ENCODE assay signal across 25 cellular contexts in the genomic region with DNA sequence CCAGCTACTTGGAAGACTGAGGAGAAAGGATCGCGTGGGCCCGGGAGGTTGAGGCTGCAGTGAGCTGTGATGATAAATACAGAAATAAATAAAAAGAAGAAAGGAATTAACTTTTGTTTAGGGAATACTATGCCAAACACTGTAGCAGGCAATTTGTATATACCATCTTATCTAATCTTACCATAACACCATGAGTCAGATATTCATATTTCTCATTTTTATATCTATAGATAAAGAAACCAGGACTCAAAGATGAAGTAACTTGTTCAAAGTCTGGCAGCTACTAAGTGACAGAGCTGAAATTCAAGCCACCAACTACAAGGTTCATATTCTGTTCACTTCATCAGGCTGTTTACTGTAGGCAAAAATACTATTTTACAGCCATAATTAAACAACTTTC.
A peak's percentile ranks its signal among the peaks of the same experiment; 100 is the strongest.
DNase-seq lines count a peak whose midpoint lies in the region; ATAC-seq and TF ChIP-seq lines count a peak whose summit lies in the region.
"Had no signal": no experiment of that assay in that cellular context is flagged by ENCODE, and none has a peak within 500 bp of the region (broad histone marks: within the 10 kb centered on the region; RNA-seq: fewer than 3 reads in every experiment).

No MANE protein-coding gene starts in this region.

- DNase-seq in activated CD8-positive, alpha-beta T cell treated with anti-CD3 and anti-CD28 coated beads, Interleukin-2, amount 10 ng/mL, durations not matched to agents 7 days and 5 days, result no peak
- DNase-seq in activated CD8-positive, alpha-beta T cell treated with anti-CD3 and anti-CD28 coated beads for 36 hours, result no peak
- no peak for DNase-seq in CD8-positive, alpha-beta T cell
- no peak for DNase-seq in activated CD4-positive, alpha-beta memory T cell treated with anti-CD3 and anti-CD28 coated beads, Interleukin-2, amount 10 ng/mL, durations not matched to agents 7 days and 5 days
- DNase-seq in fibroblast of villous mesenchyme (ENCODE audit: low read depth) (peak; percentile 44), NCI-H2107 (lab: John Stamatoyannopoulos, UW) (no peak), COLO829 (ENCODE audit: low spot score) (no peak)
- DNase-seq: amniotic stem cell; Calu3; effector memory CD4-positive, alpha-beta T cell; foreskin melanocyte; H7; mesenchymal stem cell; NCI-H1048; NCI-H187; NCI-H69; occipital lobe; RPMI8226; stimulated activated CD8-positive, alpha-beta memory T cell treated with anti-CD3 and anti-CD28 coated beads, Interleukin-4, amount 100 ng/mL, for 48 hours; upper lobe of left lung; WERI-Rb-1 had no signal

- intact Hi-C loops in activated CD8-positive, alpha-beta T cell treated with anti-CD3 and anti-CD28 coated beads for 36 hours (cut with micrococcal nuclease), result loop anchor here (2.0 kb wide), 1 partner anchor 121 kb away; no protein-coding TSS in a partner anchor
- intact Hi-C loops in CD8-positive, alpha-beta T cell (cut with DNase I, micrococcal nuclease), result loop anchor here (1.0 to 10.0 kb wide), 6 partner anchors 21 to 647 kb away; a partner anchor contains a TSS

- no peak for ATAC-seq in activated CD8-positive, alpha-beta T cell treated with anti-CD3 and anti-CD28 coated beads, Interleukin-2, amount 10 ng/mL, durations not matched to agents 7 days and 5 days
- no peak for ATAC-seq in activated CD8-positive, alpha-beta T cell treated with anti-CD3 and anti-CD28 coated beads for 36 hours
- ATAC-seq in CD8-positive, alpha-beta T cell, result no peak
- ATAC-seq in GM21619 (IDR thresholded peaks at IDR 0.05; ENCODE audit: unreplicated experiment), result no peak
- ATAC-seq: left lobe of liver had no signal

- no peaks in the 10 kb centered on the region for H3K9me3 ChIP-seq in CD8-positive, alpha-beta T cell (ENCODE audit: low read length)
- H3K9me3 ChIP-seq: upper lobe of left lung had no signal

- H3K9me3 Mint-ChIP-seq in activated CD8-positive, alpha-beta T cell treated with anti-CD3 and anti-CD28 coated beads, Interleukin-2, amount 10 ng/mL, durations not matched to agents 7 days and 5 days (ENCODE audit: insufficient read depth), result peaks cover 13% of the 10 kb centered on the region
- H3K9me3 Mint-ChIP-seq in activated CD8-positive, alpha-beta T cell treated with anti-CD3 and anti-CD28 coated beads for 36 hours, result peaks cover 14% of the 10 kb centered on the region
- peaks cover 9% of the 10 kb centered on the region for H3K9me3 Mint-ChIP-seq in CD8-positive, alpha-beta T cell
- peaks cover 11% of the 10 kb centered on the region for H3K9me3 Mint-ChIP-seq in activated CD4-positive, alpha-beta memory T cell treated with anti-CD3 and anti-CD28 coated beads, Interleukin-2, amount 10 ng/mL, durations not matched to agents 7 days and 5 days

- H3K27me3 ChIP-seq in CD8-positive, alpha-beta T cell (ENCODE audit: insufficient read depth, low read length), result no peaks in the 10 kb centered on the region
- H3K27me3 ChIP-seq: hepatocyte, upper lobe of left lung had no signal

- TF ChIP-seq CTCF in activated CD8-positive, alpha-beta T cell treated with anti-CD3 and anti-CD28 coated beads for 36 hours (IDR thresholded peaks at IDR 0.05), result no peak
- TF ChIP-seq CTCF in CD8-positive, alpha-beta T cell (IDR thresholded peaks at IDR 0.05), result no peak
- TF ChIP-seq CTCF in fibroblast of villous mesenchyme (IDR thresholded peaks at IDR 0.05; ENCODE audit: insufficient read depth, low read depth, low read length), result no peak

- no peaks in the 10 kb centered on the region for H3K36me3 ChIP-seq in CD8-positive, alpha-beta T cell (ENCODE audit: insufficient read depth, low read length)
- H3K36me3 ChIP-seq: upper lobe of left lung, WERI-Rb-1 had no signal

- H3K4me1 ChIP-seq in CD8-positive, alpha-beta T cell (ENCODE audit: insufficient read depth, low read length), result peaks cover 63% of the 10 kb centered on the region

- no peak overlapping the region for H3K4me3 Mint-ChIP-seq in activated CD8-positive, alpha-beta T cell treated with anti-CD3 and anti-CD28 coated beads, Interleukin-2, amount 10 ng/mL, durations not matched to agents 7 days and 5 days
- no peak overlapping the region for H3K4me3 Mint-ChIP-seq in activated CD8-positive, alpha-beta T cell treated with anti-CD3 and anti-CD28 coated beads for 36 hours
- no peak overlapping the region for H3K4me3 Mint-ChIP-seq in CD8-positive, alpha-beta T cell
- no peak overlapping the region for H3K4me3 Mint-ChIP-seq in activated CD4-positive, alpha-beta memory T cell treated with anti-CD3 and anti-CD28 coated beads, Interleukin-2, amount 10 ng/mL, durations not matched to agents 7 days and 5 days
- H3K4me3 Mint-ChIP-seq: B cell had no signal

- peaks cover 70% of the 10 kb centered on the region for H3K36me3 Mint-ChIP-seq in activated CD8-positive, alpha-beta T cell treated with anti-CD3 and anti-CD28 coated beads, Interleukin-2, amount 10 ng/mL, durations not matched to agents 7 days and 5 days (ENCODE audit: low read depth)
- peaks cover 19% of the 10 kb centered on the region for H3K36me3 Mint-ChIP-seq in activated CD8-positive, alpha-beta T cell treated with anti-CD3 and anti-CD28 coated beads for 36 hours (ENCODE audit: low read depth)
- peaks cover 6% of the 10 kb centered on the region for H3K36me3 Mint-ChIP-seq in CD8-positive, alpha-beta T cell
- H3K36me3 Mint-ChIP-seq in activated CD4-positive, alpha-beta memory T cell treated with anti-CD3 and anti-CD28 coated beads, Interleukin-2, amount 10 ng/mL, durations not matched to agents 7 days and 5 days (ENCODE audit: low read depth), result peaks cover 51% of the 10 kb centered on the region

- no peak overlapping the region for H3K27ac ChIP-seq in CD8-positive, alpha-beta T cell (ENCODE audit: low read depth, low read length)
- H3K27ac ChIP-seq: hepatocyte, upper lobe of left lung, WERI-Rb-1 had no signal

- CTCF ChIA-PET in activated CD8-positive, alpha-beta T cell treated with anti-CD3 and anti-CD28 coated beads, Interleukin-2, amount 10 ng/mL, durations not matched to agents 7 days and 5 days (lab: Charles Lee), result interaction anchor here (1.5 to 8.9 kb wide), 5 partner anchors 9 to 119 kb away, joined by 5 to 115 read pairs (median 10); a partner anchor contains a TSS
- CTCF ChIA-PET in activated CD8-positive, alpha-beta T cell treated with anti-CD3 and anti-CD28 coated beads for 36 hours (lab: Charles Lee), result interaction anchor here (0.9 to 1.8 kb wide), 6 partner anchors 10 to 123 kb away, joined by 3 to 9 read pairs (median 3); no protein-coding TSS in a partner anchor
- CTCF ChIA-PET in CD8-positive, alpha-beta T cell (lab: Charles Lee), result interaction anchor here (1.5 to 9.0 kb wide), 4 partner anchors 10 to 121 kb away, joined by 5 to 87 read pairs (median 26); a partner anchor contains a TSS
- CTCF ChIA-PET in activated CD4-positive, alpha-beta memory T cell treated with anti-CD3 and anti-CD28 coated beads, Interleukin-2, amount 10 ng/mL, durations not matched to agents 7 days and 5 days (lab: Charles Lee), result interaction anchor here (0.8 to 8.1 kb wide), 4 partner anchors 14 to 122 kb away, joined by 3 to 81 read pairs (median 33); no protein-coding TSS in a partner anchor

- POLR2A ChIA-PET in activated CD8-positive, alpha-beta T cell treated with anti-CD3 and anti-CD28 coated beads, Interleukin-2, amount 10 ng/mL, durations not matched to agents 7 days and 5 days (lab: Charles Lee), result interaction anchor here (7.8 to 9.0 kb wide), 2 partner anchors 22 to 121 kb away, joined by 198 to 215 read pairs; a partner anchor contains a TSS
- POLR2A ChIA-PET in activated CD8-positive, alpha-beta T cell treated with anti-CD3 and anti-CD28 coated beads for 36 hours (lab: Charles Lee), result interaction anchor here (0.9 kb wide), 1 partner anchor 24 kb away, joined by 4 read pairs; no protein-coding TSS in a partner anchor
- POLR2A ChIA-PET in CD8-positive, alpha-beta T cell (lab: Charles Lee), result interaction anchor here (0.7 to 9.8 kb wide), 4 partner anchors 23 to 701 kb away, joined by 3 to 120 read pairs (median 32); a partner anchor contains a TSS
- POLR2A ChIA-PET in activated CD4-positive, alpha-beta memory T cell treated with anti-CD3 and anti-CD28 coated beads, Interleukin-2, amount 10 ng/mL, durations not matched to agents 7 days and 5 days (lab: Charles Lee), result interaction anchor here (2.4 to 20.0 kb wide), 5 partner anchors 7 to 121 kb away, joined by 15 to 824 read pairs (median 155); a partner anchor contains a TSS

- no peaks in the 10 kb centered on the region for H3K27me3 Mint-ChIP-seq in activated CD8-positive, alpha-beta T cell treated with anti-CD3 and anti-CD28 coated beads, Interleukin-2, amount 10 ng/mL, durations not matched to agents 7 days and 5 days (ENCODE audit: low read depth)
- H3K27me3 Mint-ChIP-seq in activated CD8-positive, alpha-beta T cell treated with anti-CD3 and anti-CD28 coated beads for 36 hours, result no peaks in the 10 kb centered on the region
- H3K27me3 Mint-ChIP-seq in CD8-positive, alpha-beta T cell (ENCODE audit: low read depth), result no peaks in the 10 kb centered on the region
- H3K27me3 Mint-ChIP-seq in activated CD4-positive, alpha-beta memory T cell treated with anti-CD3 and anti-CD28 coated beads, Interleukin-2, amount 10 ng/mL, durations not matched to agents 7 days and 5 days, result no peaks in the 10 kb centered on the region
- H3K27me3 Mint-ChIP-seq: B cell had no signal

- H3K4me3 ChIP-seq in CD8-positive, alpha-beta T cell (ENCODE audit: low read depth, low read length), result no peak overlapping the region
- no peak overlapping the region for H3K4me3 ChIP-seq in fibroblast of villous mesenchyme (ENCODE audit: low read depth, low read length)
- H3K4me3 ChIP-seq: hepatocyte, upper lobe of left lung had no signal

- H3K4me1 Mint-ChIP-seq in activated CD8-positive, alpha-beta T cell treated with anti-CD3 and anti-CD28 coated beads, Interleukin-2, amount 10 ng/mL, durations not matched to agents 7 days and 5 days (ENCODE audit: low read depth), result peaks cover 87% of the 10 kb centered on the region
- peaks cover 71% of the 10 kb centered on the region for H3K4me1 Mint-ChIP-seq in activated CD8-positive, alpha-beta T cell treated with anti-CD3 and anti-CD28 coated beads for 36 hours (ENCODE audit: low read depth)
- H3K4me1 Mint-ChIP-seq in CD8-positive, alpha-beta T cell (ENCODE audit: low read depth), result peaks cover 73% of the 10 kb centered on the region
- peaks cover 88% of the 10 kb centered on the region for H3K4me1 Mint-ChIP-seq in activated CD4-positive, alpha-beta memory T cell treated with anti-CD3 and anti-CD28 coated beads, Interleukin-2, amount 10 ng/mL, durations not matched to agents 7 days and 5 days

- peak overlapping the region; percentile 100 for H3K27ac Mint-ChIP-seq in activated CD8-positive, alpha-beta T cell treated with anti-CD3 and anti-CD28 coated beads, Interleukin-2, amount 10 ng/mL, durations not matched to agents 7 days and 5 days
- no peak overlapping the region for H3K27ac Mint-ChIP-seq in activated CD8-positive, alpha-beta T cell treated with anti-CD3 and anti-CD28 coated beads for 36 hours
- H3K27ac Mint-ChIP-seq in CD8-positive, alpha-beta T cell, result peak overlapping the region; percentile 98
- H3K27ac Mint-ChIP-seq in activated CD4-positive, alpha-beta memory T cell treated with anti-CD3 and anti-CD28 coated beads, Interleukin-2, amount 10 ng/mL, durations not matched to agents 7 days and 5 days, result peak overlapping the region; percentile 79
